22 cellular contexts compared by ENCODE assay signal in the genomic region with DNA sequence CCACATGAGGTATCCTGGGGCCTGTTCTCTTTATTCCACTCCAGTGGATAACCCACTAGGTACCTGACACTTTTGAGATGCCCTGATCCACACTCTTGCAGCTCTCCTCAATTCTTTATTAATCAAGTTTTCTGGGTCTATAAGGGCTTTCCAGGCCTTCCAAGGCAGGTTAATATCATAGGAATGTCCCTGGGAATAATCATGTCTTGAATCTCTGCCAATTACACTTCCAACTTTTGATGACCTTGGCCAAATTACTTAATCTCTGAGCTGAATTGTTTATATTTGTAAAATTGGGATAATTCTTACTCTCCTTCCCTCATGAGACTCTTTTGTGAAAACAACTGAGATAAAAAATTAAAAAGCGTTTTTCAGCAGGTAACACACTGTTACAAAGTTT.
DNase-seq lines count a peak whose midpoint lies in the region; ATAC-seq, FAIRE-seq and TF ChIP-seq lines count a peak whose summit lies in the region.
"Had no signal": no experiment of that assay in that cellular context is flagged by ENCODE, and none has a peak within 500 bp of the region (broad histone marks: within the 10 kb centered on the region; RNA-seq: fewer than 3 reads in every experiment).

No MANE protein-coding gene starts in this region.

- no peak for TF ChIP-seq CTCF in mammary epithelial cell (conservative IDR thresholded peaks at IDR 0.05 in 1 of 2, IDR thresholded peaks at IDR 0.05 in 1 of 2; ENCODE audit: extremely low read depth in 1 of 2, insufficient read depth in 1 of 2, low read depth in 1 of 2, low read length in 2 of 2)
- no peak for TF ChIP-seq CTCF in breast epithelium (IDR thresholded peaks at IDR 0.05)
- no peak for TF ChIP-seq CTCF in endothelial cell of umbilical vein (IDR thresholded peaks at IDR 0.05; ENCODE audit: extremely low read depth in 1 of 2, insufficient read depth in 1 of 2, low read depth in 1 of 2, low read length in 2 of 2)
- no peak for TF ChIP-seq CTCF in fibroblast of mammary gland (conservative IDR thresholded peaks at IDR 0.05; ENCODE audit: control insufficient read depth, insufficient read depth, low read depth, low read length)
- no peak for TF ChIP-seq CTCF in Calu3 (IDR thresholded peaks at IDR 0.05; ENCODE audit: unreplicated experiment)

- no peak overlapping the region for H3K4me3 Mint-ChIP-seq in Calu3 (ENCODE audit: low read depth, unreplicated experiment)
- H3K4me3 Mint-ChIP-seq: CD4-positive, alpha-beta memory T cell had no signal

- peaks cover 7% of the 10 kb centered on the region for H3K4me1 ChIP-seq in mammary epithelial cell (ENCODE audit: insufficient read depth, low read length)
- H3K4me1 ChIP-seq in breast epithelium: no peaks in the 10 kb centered on the region
- H3K4me1 ChIP-seq in endothelial cell of umbilical vein (ENCODE audit: control insufficient read depth, extremely low read depth, insufficient read depth, low read length): no peaks in the 10 kb centered on the region

- H3K79me2 ChIP-seq in mammary epithelial cell (ENCODE audit: insufficient read depth, low read length): no peaks in the 10 kb centered on the region
- H3K79me2 ChIP-seq in endothelial cell of umbilical vein (ENCODE audit: control insufficient read depth, insufficient read depth, low read length): no peaks in the 10 kb centered on the region

- H2AFZ ChIP-seq in mammary epithelial cell (ENCODE audit: low read depth, low read length) (no peak overlapping the region), endothelial cell of umbilical vein (ENCODE audit: low read depth, low read length) (no peak overlapping the region)
- H2AFZ ChIP-seq: GM23248 had no signal

- no peak overlapping the region for H3K4me3 ChIP-seq in mammary epithelial cell (replicated peaks in 1 of 3; ENCODE audit: insufficient read depth in 1 of 3, low read depth in 2 of 3, low read length in 3 of 3)
- H3K4me3 ChIP-seq in breast epithelium: no peak overlapping the region
- H3K4me3 ChIP-seq in endothelial cell of umbilical vein (replicated peaks in 1 of 3; ENCODE audit: insufficient read depth in 1 of 3, low read depth in 1 of 3, low read length in 3 of 3): no peak overlapping the region
- no peak overlapping the region for H3K4me3 ChIP-seq in fibroblast of mammary gland (ENCODE audit: control insufficient read depth, low read depth, low read length)
- H3K4me3 ChIP-seq: GM23248 had no signal

- no peak overlapping the region for H3K27ac ChIP-seq in mammary epithelial cell (ENCODE audit: insufficient read depth, low read depth, low read length)
- no peak overlapping the region for H3K27ac ChIP-seq in breast epithelium
- no peak overlapping the region for H3K27ac ChIP-seq in endothelial cell of umbilical vein (ENCODE audit: insufficient read depth, low read depth, low read length)
- H3K27ac ChIP-seq: 22Rv1, GM23248 had no signal

- dilution Hi-C loops in mammary epithelial cell (cut with HindIII; ENCODE audit: low sequenced_read_pairs): no loop called here
- dilution Hi-C loops in endothelial cell of umbilical vein (cut with MboI; ENCODE audit: extremely low pct_ligation_motif_present, low sequenced_read_pairs): no loop called here

- POLR2A ChIA-PET in endothelial cell of umbilical vein (lab: Charles Lee): no interaction called here

- in situ Hi-C loops in mammary epithelial cell (cut with MboI; ENCODE audit: low sequenced_read_pairs in 2 of 2): no loop called here

- intact Hi-C loops in mammary epithelial cell (cut with micrococcal nuclease): no loop called here
- intact Hi-C loops in breast epithelium (cut with DNase I; ENCODE audit: low total_unique reads): no loop called here
- intact Hi-C loops in endothelial cell of umbilical vein (cut with micrococcal nuclease): no loop called here
- intact Hi-C loops in Calu3 (cut with micrococcal nuclease; ENCODE audit: unreplicated experiment): no loop called here

- H3K36me3 ChIP-seq in mammary epithelial cell (ENCODE audit: insufficient read depth, low read length): no peaks in the 10 kb centered on the region
- no peaks in the 10 kb centered on the region for H3K36me3 ChIP-seq in breast epithelium
- H3K36me3 ChIP-seq in endothelial cell of umbilical vein (ENCODE audit: control insufficient read depth in 2 of 2, extremely low read depth in 1 of 2, insufficient read depth in 2 of 2, low read length in 2 of 2): no peaks in the 10 kb centered on the region

- H3K36me3 Mint-ChIP-seq in Calu3 (ENCODE audit: insufficient read depth, unreplicated experiment): no peaks in the 10 kb centered on the region
- H3K36me3 Mint-ChIP-seq: CD4-positive, alpha-beta memory T cell had no signal

- H3K9ac ChIP-seq in mammary epithelial cell (ENCODE audit: insufficient read depth, low read length) (no peak overlapping the region), endothelial cell of umbilical vein (replicated peaks; ENCODE audit: extremely low read depth, insufficient read depth, low read length) (no peak overlapping the region)
- H3K9ac ChIP-seq: GM23248 had no signal

- CTCF ChIA-PET in mammary epithelial cell (lab: Charles Lee; ENCODE audit: low non-redundant PET): no interaction called here
- CTCF ChIA-PET in endothelial cell of umbilical vein (lab: Charles Lee): interaction anchor here (0.8 kb wide), 2 partner anchors 13 to 55 kb away, joined by 3 read pairs; no protein-coding TSS in a partner anchor
- CTCF ChIA-PET in Calu3 (lab: Charles Lee): no interaction called here

- FAIRE-seq in endothelial cell of umbilical vein (lab: Jason Lieb, UNC): no peak
- FAIRE-seq: A204.1, G401.6, GM12892, GM19239, H1 had no signal

- no peak overlapping the region for H3K27ac Mint-ChIP-seq in Calu3 (ENCODE audit: unreplicated experiment)
- H3K27ac Mint-ChIP-seq: CD4-positive, alpha-beta memory T cell had no signal

- DNase-seq in mammary epithelial cell (no peak), breast epithelium (ENCODE audit: low spot score in 2 of 2) (no peak), NCI-H226 (peak; percentile 11), endothelial cell of umbilical vein (ENCODE audit: low read depth, low spot score) (peak; percentile 22), fibroblast of mammary gland (ENCODE audit: low read depth) (peak; percentile 50), Calu3 (no peak), DMS153 treated with DMSO at 0.1 percent for 48 hours (lab: John Stamatoyannopoulos, UW; ENCODE audit: unreplicated experiment) (no peak)
- DNase-seq: C1 segment of cervical spinal cord; CD4-positive, alpha-beta memory T cell; COR-L47; DMS153; DMS79; GM23248; H7 had no signal

- TF ChIP-seq POLR2A in breast epithelium (IDR thresholded peaks at IDR 0.05): no peak
- TF ChIP-seq POLR2A in endothelial cell of umbilical vein (IDR thresholded peaks at IDR 0.05; ENCODE audit: low read depth, low read length): no peak

- BruUV-seq in mammary epithelial cell (replicated peaks; lab: Mats Ljungman, UMichigan) (no TSS peak), endothelial cell of umbilical vein (replicated peaks; lab: Mats Ljungman, UMichigan) (no TSS peak), Calu3 (replicated peaks; lab: Mats Ljungman, UMichigan) (no TSS peak)

- ATAC-seq in HG03432 (IDR thresholded peaks at IDR 0.05; ENCODE audit: unreplicated experiment): no peak
- ATAC-seq: HCT116 had no signal

- peak overlapping the region; percentile 9 for H3K4me2 ChIP-seq in mammary epithelial cell (ENCODE audit: insufficient read depth, low read depth, low read length)
- no peak overlapping the region for H3K4me2 ChIP-seq in endothelial cell of umbilical vein (ENCODE audit: insufficient read depth, low read length)

- no peaks in the 10 kb centered on the region for H3K27me3 Mint-ChIP-seq in Calu3 (ENCODE audit: unreplicated experiment)
- H3K27me3 Mint-ChIP-seq: CD4-positive, alpha-beta memory T cell had no signal

- WGBS in mammary epithelial cell (ENCODE audit: low coverage, missing lambda C conversion rate): 92% methylated on average over 1 of the region's 1 CpG

- H3K4me1 Mint-ChIP-seq in Calu3 (ENCODE audit: low read depth, unreplicated experiment): no peaks in the 10 kb centered on the region
- H3K4me1 Mint-ChIP-seq: CD4-positive, alpha-beta memory T cell had no signal

- no peaks in the 10 kb centered on the region for H3K9me1 ChIP-seq in endothelial cell of umbilical vein (replicated peaks; ENCODE audit: control insufficient read depth, extremely low read depth, insufficient read depth, low read length)

- no peaks in the 10 kb centered on the region for H3K27me3 ChIP-seq in mammary epithelial cell (ENCODE audit: insufficient read depth, low read length)
- H3K27me3 ChIP-seq in breast epithelium: no peaks in the 10 kb centered on the region
- no peaks in the 10 kb centered on the region for H3K27me3 ChIP-seq in endothelial cell of umbilical vein (ENCODE audit: control insufficient read depth in 2 of 2, insufficient read depth in 2 of 2, low read length in 2 of 2)

- no peaks in the 10 kb centered on the region for H4K20me1 ChIP-seq in mammary epithelial cell (ENCODE audit: insufficient read depth, low read length)
- H4K20me1 ChIP-seq in endothelial cell of umbilical vein (replicated peaks; ENCODE audit: control insufficient read depth, extremely low read depth, insufficient read depth, low read length): no peaks in the 10 kb centered on the region

- H3K9me3 ChIP-seq in mammary epithelial cell (replicated peaks; ENCODE audit: insufficient read depth, low read length): no peaks in the 10 kb centered on the region
- no peaks in the 10 kb centered on the region for H3K9me3 ChIP-seq in breast epithelium
- no peaks in the 10 kb centered on the region for H3K9me3 ChIP-seq in endothelial cell of umbilical vein (replicated peaks; ENCODE audit: control insufficient read depth, insufficient read depth, low read length)

- peaks cover 2% of the 10 kb centered on the region for H3K9me3 Mint-ChIP-seq in Calu3 (ENCODE audit: low read depth, unreplicated experiment)

TF ChIP-seq in endothelial cell of umbilical vein, 7 proteins besides CTCF, POLR2A, EP300 and RAD21:
- TF ChIP-seq POLR2AphosphoS5 (IDR thresholded peaks at IDR 0.05; ENCODE audit: insufficient read depth, low read depth, low read length) (no peak), GATA2 (IDR thresholded peaks at IDR 0.05; ENCODE audit: insufficient read depth, insufficient read length, low read depth, low read length) (no peak), JUN (IDR thresholded peaks at IDR 0.05; ENCODE audit: borderline replicate concordance, insufficient read depth, insufficient read length, low read depth) (no peak), MYC (IDR thresholded peaks at IDR 0.05; ENCODE audit: low read depth, low read length) (no peak), FOS (IDR thresholded peaks at IDR 0.05; ENCODE audit: borderline replicate concordance, insufficient read depth, low read length) (no peak), EZH2 (IDR thresholded peaks at IDR 0.05; ENCODE audit: borderline replicate concordance, low read depth, low read length, severe bottlenecking) (no peak)
- TF ChIP-seq, protein P1, sequence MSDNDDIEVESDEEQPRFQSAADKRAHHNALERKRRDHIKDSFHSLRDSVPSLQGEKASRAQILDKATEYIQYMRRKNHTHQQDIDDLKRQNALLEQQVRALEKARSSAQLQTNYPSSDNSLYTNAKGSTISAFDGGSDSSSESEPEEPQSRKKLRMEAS (IDR thresholded peaks at IDR 0.05; ENCODE audit: insufficient read depth, insufficient read length): no peak

Comparison
In these comparisons a context has a peak if more than half of its experiments do, and no peak if none do; other contexts are left out.
1. DNase-seq: peak in NCI-H226 (single experiment), endothelial cell of umbilical vein (single experiment) and fibroblast of mammary gland (single experiment); none in mammary epithelial cell (single experiment), breast epithelium (0 of 2), Calu3 (single experiment) and DMS153 treated with DMSO at 0.1 percent for 48 hours (single experiment).